Comparison of ENCODE assay signal across 9 cellular contexts in the genomic region with DNA sequence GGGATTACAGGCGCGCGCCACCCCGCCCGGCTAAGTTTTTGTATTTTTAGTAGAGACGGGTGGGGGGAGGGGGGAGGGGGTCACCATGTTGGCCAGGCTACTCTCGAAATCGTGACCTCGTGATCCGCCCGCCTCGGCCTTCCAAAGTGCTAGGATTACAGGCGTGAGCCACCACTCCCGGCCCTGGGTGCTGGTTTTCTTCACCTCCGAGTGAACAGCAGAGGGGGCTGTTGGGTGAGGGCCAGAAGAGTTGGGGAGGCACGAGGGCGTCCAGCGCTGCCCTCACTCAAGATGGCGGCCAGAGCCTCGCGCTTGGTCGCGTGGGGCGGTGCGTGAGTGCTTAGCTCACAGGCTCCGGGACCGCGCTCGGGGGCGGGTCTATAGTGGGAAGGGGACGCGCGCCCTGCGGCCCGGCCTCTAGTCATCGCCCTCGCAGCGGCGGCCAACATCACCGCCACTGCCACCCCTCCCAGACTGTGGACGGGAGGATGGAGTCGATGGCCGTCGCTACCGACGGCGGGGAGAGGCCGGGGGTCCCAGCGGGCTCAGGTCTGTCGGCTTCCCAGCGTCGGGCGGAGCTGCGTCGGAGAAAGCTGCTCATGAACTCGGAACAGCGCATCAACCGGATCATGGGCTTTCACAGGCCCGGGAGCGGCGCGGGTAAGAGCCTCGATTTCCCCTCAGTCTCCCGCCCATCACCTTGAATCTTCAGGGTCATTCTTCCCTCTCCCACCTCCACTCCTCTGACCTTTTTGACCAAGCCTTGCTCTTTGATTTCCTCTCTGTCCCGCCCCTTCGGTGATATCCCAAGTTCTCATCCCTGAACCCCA. TPM values are rescaled to one million over a fixed set of nuclear protein-coding genes. Genes with fewer than 3 reads are reported as not detected.
DNase-seq lines count a peak whose midpoint lies in the region; ATAC-seq, FAIRE-seq and TF ChIP-seq lines count a peak whose summit lies in the region.
"Had no signal": no experiment of that assay in that cellular context is flagged by ENCODE, and none has a peak within 500 bp of the region (broad histone marks: within the 10 kb centered on the region; RNA-seq: fewer than 3 reads in every experiment).

A gene (plus strand): TSS at position 416 of the 830 bp plus-strand sequence. CDS start 73 bp downstream, at position 489.

- no TSS peak for BruUV-seq in mammary epithelial cell (replicated peaks; lab: Mats Ljungman, UMichigan)

- H3K79me2 ChIP-seq in mammary epithelial cell (ENCODE audit: insufficient read depth, low read length) = peaks cover 41% of the 10 kb centered on the region

- H3K9ac ChIP-seq in mammary epithelial cell (ENCODE audit: insufficient read depth, low read length) = peak within 1 kb of the TSS; percentile 75
- peak within 1 kb of the TSS; percentile 95 for H3K9ac ChIP-seq in iPS-20b (ENCODE audit: low read depth, low read length)

- H3K4me1 ChIP-seq in mammary epithelial cell (ENCODE audit: insufficient read depth, low read length) (peaks cover 5% of the 10 kb centered on the region), iPS-20b (ENCODE audit: insufficient read depth, low read length) (peaks cover 3% of the 10 kb centered on the region; the same call in 1 of the 2 replicates), small intestine (ENCODE audit: control insufficient read depth in 2 of 2, insufficient read depth in 1 of 2, low read depth in 1 of 2, low read length in 1 of 2) (peaks cover 2% of the 10 kb centered on the region in 2 donors)

- TF ChIP-seq CTCF in AG04450 (IDR thresholded peaks at IDR 0.05; ENCODE audit: low read depth, low read length) = peak; percentile 53
- peak; percentile 76 for TF ChIP-seq CTCF in WERI-Rb-1 (IDR thresholded peaks at IDR 0.05; ENCODE audit: low read depth, low read length)
- TF ChIP-seq CTCF in mammary epithelial cell (conservative IDR thresholded peaks at IDR 0.05 in 1 of 2, IDR thresholded peaks at IDR 0.05 in 1 of 2; ENCODE audit: extremely low read depth in 1 of 2, insufficient read depth in 1 of 2, low read depth in 1 of 2, low read length in 2 of 2) = peak; percentile 29 to 65

- no peaks in the 10 kb centered on the region for H3K9me3 ChIP-seq in AG04450 (ENCODE audit: control insufficient read depth, insufficient read depth, low read length)
- no peaks in the 10 kb centered on the region for H3K9me3 ChIP-seq in WERI-Rb-1 (ENCODE audit: severe bottlenecking)
- H3K9me3 ChIP-seq in mammary epithelial cell (replicated peaks; ENCODE audit: insufficient read depth, low read length) = no peaks in the 10 kb centered on the region
- no peaks in the 10 kb centered on the region for H3K9me3 ChIP-seq in iPS-20b (ENCODE audit: insufficient read depth, low read depth, low read length)
- no peaks in the 10 kb centered on the region for H3K9me3 ChIP-seq in small intestine (ENCODE audit: control insufficient read depth, low read depth)

- POLR2A ChIA-PET in AG04450 (lab: Yijun Ruan, JAX) = interaction anchor here (0.6 to 1.3 kb wide), 9 partner anchors 13 to 493 kb away, joined by 3 to 9 read pairs (median 3); a partner anchor contains a TSS

- peak within 1 kb of the TSS; percentile 93 for H3K4me2 ChIP-seq in mammary epithelial cell (ENCODE audit: insufficient read depth, low read depth, low read length)

- H3K4me3 ChIP-seq in AG04450 (ENCODE audit: low read depth, low read length) (peak within 1 kb of the TSS; percentile 87), WERI-Rb-1 (ENCODE audit: low read depth, low read length) (peak within 1 kb of the TSS; percentile 64), mammary epithelial cell (replicated peaks in 1 of 3; ENCODE audit: insufficient read depth in 1 of 3, low read depth in 2 of 3, low read length in 3 of 3) (peak within 1 kb of the TSS; percentile 47 to 92 (median 73)), iPS-20b (ENCODE audit: low read length) (peak within 1 kb of the TSS; percentile 99), small intestine (ENCODE audit: low read depth in 1 of 2, low read length in 2 of 2) (peak within 1 kb of the TSS; percentile 70 to 94)

- no peaks in the 10 kb centered on the region for H3K27me3 ChIP-seq in AG04450 (ENCODE audit: control insufficient read depth, insufficient read depth, low read length)
- no peaks in the 10 kb centered on the region for H3K27me3 ChIP-seq in WERI-Rb-1 (ENCODE audit: insufficient read depth, low read depth, severe bottlenecking)
- no peaks in the 10 kb centered on the region for H3K27me3 ChIP-seq in mammary epithelial cell (ENCODE audit: insufficient read depth, low read length)
- no peaks in the 10 kb centered on the region for H3K27me3 ChIP-seq in iPS-20b (ENCODE audit: insufficient read depth, low read length)
- no peaks in the 10 kb centered on the region for H3K27me3 ChIP-seq in small intestine (ENCODE audit: control insufficient read depth in 2 of 2, insufficient read depth in 2 of 2, low read length in 2 of 2)

- WGBS in mammary epithelial cell (ENCODE audit: low coverage, missing lambda C conversion rate) = 8% methylated on average over 9 of the region's 66 CpGs
- WGBS in small intestine, 3 donors = 0% methylated on average over 60 to 66 of the region's 66 CpGs

- in situ Hi-C loops in mammary epithelial cell (cut with MboI; ENCODE audit: low sequenced_read_pairs in 2 of 2) = no loop called here

- DNase-seq in AG04450 (ENCODE audit: low read depth, low spot score) = peak; percentile 94
- peak; percentile 93 for DNase-seq in NCI-H2196 treated with DMSO at 0.1 percent for 48 hours (lab: John Stamatoyannopoulos, UW; ENCODE audit: unreplicated experiment)
- DNase-seq in WERI-Rb-1 = peak; percentile 98
- peak; percentile 96 for DNase-seq in mammary epithelial cell
- DNase-seq in small intestine = peak; percentile 98

- dilution Hi-C loops in mammary epithelial cell (cut with HindIII; ENCODE audit: low sequenced_read_pairs) = no loop called here

- FAIRE-seq in small intestine (lab: Jason Lieb, UNC) = no peak
- FAIRE-seq: TTC549 had no signal

- intact Hi-C loops in mammary epithelial cell (cut with micrococcal nuclease) = loop anchor here (1.0 to 2.0 kb wide), 5 partner anchors 20 to 166 kb away; a partner anchor contains a TSS

- CTCF ChIA-PET in AG04450 (lab: Charles Lee) (interaction anchor here (0.6 to 1.8 kb wide), 7 partner anchors 9 to 168 kb away, joined by 3 to 9 read pairs (median 4); a partner anchor contains a TSS), mammary epithelial cell (lab: Charles Lee; ENCODE audit: low non-redundant PET) (interaction anchor here (0.6 to 1.3 kb wide), 2 partner anchors 166 to 440 kb away, joined by 4 to 17 read pairs; a partner anchor contains a TSS)

- H3K27ac ChIP-seq in AG04450 (ENCODE audit: low read depth, low read length) (peak within 1 kb of the TSS; percentile 94), WERI-Rb-1 (peak within 1 kb of the TSS; percentile 63), mammary epithelial cell (ENCODE audit: insufficient read depth, low read depth, low read length) (peak within 1 kb of the TSS; percentile 70), iPS-20b (ENCODE audit: low read length) (peak within 1 kb of the TSS; percentile 9), small intestine (ENCODE audit: low read depth in 1 of 2, low read length in 1 of 2) (peak within 1 kb of the TSS; percentile 93 to 94)

- peaks cover 21% of the 10 kb centered on the region for H3K36me3 ChIP-seq in WERI-Rb-1
- peaks cover 9% of the 10 kb centered on the region for H3K36me3 ChIP-seq in mammary epithelial cell (ENCODE audit: insufficient read depth, low read length)
- H3K36me3 ChIP-seq in iPS-20b (ENCODE audit: insufficient read depth, low read depth, low read length) = peaks cover 23% of the 10 kb centered on the region
- no peaks in the 10 kb centered on the region for H3K36me3 ChIP-seq in small intestine (ENCODE audit: control insufficient read depth in 2 of 2, insufficient read depth in 2 of 2, low read length in 2 of 2)

- H2AFZ ChIP-seq in mammary epithelial cell (ENCODE audit: low read depth, low read length) = peak within 1 kb of the TSS; percentile 90

- H4K20me1 ChIP-seq in mammary epithelial cell (ENCODE audit: insufficient read depth, low read length) = no peaks in the 10 kb centered on the region

- ATAC-seq in GM18870 (IDR thresholded peaks at IDR 0.05; ENCODE audit: unreplicated experiment) = peak; percentile 76
- ATAC-seq in HG03135 (IDR thresholded peaks at IDR 0.05; ENCODE audit: unreplicated experiment) = peak; percentile 97

RNA-seq across cellular contexts. Expression of the gene that starts here (rescaled TPM):
- polyA plus RNA-seq in AG04450 (2011; rRNA removed) (22.8 and 29.3 TPM in 2 replicates), mammary epithelial cell (12.4 TPM), small intestine (10 to 100 TPM; 42.2 to 80.0 (median 62.8) TPM)
- 4.6 and 6.8 TPM in 2 replicates for polyA minus RNA-seq in AG04450 (2011; rRNA and poly(A)+ RNA removed)
- total RNA-seq in mammary epithelial cell = 10 to 100 TPM; 21.6 to 25.0 TPM
- 1.5 TPM for polyA minus RNA-seq in mammary epithelial cell

Comparison
In these comparisons a context has a peak if more than half of its experiments do, and no peak if none do; other contexts are left out.
1. Peak in every context shown above with its lines: DNase-seq, ATAC-seq, H3K4me3 ChIP-seq and H3K27ac ChIP-seq.
2. H3K27ac ChIP-seq: peak in every context shown above with its lines; median percentile 94 in AG04450; 94 in small intestine; 70 in mammary epithelial cell; 63 in WERI-Rb-1; 9 in iPS-20b.